In the genomic region with DNA sequence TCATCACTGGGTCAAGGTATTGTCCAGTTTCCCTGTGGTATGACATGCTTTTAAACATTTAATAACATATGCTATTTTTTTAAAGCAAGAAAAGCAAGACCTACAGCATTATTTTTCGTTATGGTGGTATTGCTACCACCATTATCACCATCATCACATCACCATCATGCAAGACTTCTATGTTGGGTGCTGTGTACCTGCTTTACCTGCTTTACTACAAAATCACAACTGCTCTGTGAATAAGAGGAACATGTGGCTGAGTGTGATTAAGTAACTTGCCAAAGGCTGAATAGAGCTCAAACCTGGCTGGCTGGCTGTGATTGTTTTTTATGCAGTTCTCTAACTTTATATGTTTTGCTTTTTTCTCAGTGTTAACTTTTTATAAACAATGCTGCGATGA, we compare ENCODE assay signal across 24 cellular contexts.
DNase-seq lines count a peak whose midpoint lies in the region; ATAC-seq, FAIRE-seq and TF ChIP-seq lines count a peak whose summit lies in the region.
"Had no signal": no experiment of that assay in that cellular context is flagged by ENCODE, and none has a peak within 500 bp of the region (broad histone marks: within the 10 kb centered on the region; RNA-seq: fewer than 3 reads in every experiment).

No MANE protein-coding gene starts in this region.

- BruUV-seq in PC-9 (replicated peaks; lab: Mats Ljungman, UMichigan) = no TSS peak

- CTCF ChIA-PET in PC-9 (lab: Charles Lee) = no interaction called here

- H3K9me3 ChIP-seq in PC-9 (ENCODE audit: insufficient read depth, low read depth) = no peaks in the 10 kb centered on the region
- H3K9me3 ChIP-seq: BE2C, BLaER1 had no signal

- no peaks in the 10 kb centered on the region for H4K20me1 ChIP-seq in PC-9 (ENCODE audit: insufficient read depth)

- no peak overlapping the region for H2AFZ ChIP-seq in PC-9

- no peaks in the 10 kb centered on the region for H3F3A ChIP-seq in PC-9 (ENCODE audit: insufficient read depth, low read depth)

- H3K27ac ChIP-seq in PC-9 = no peak overlapping the region
- H3K27ac ChIP-seq: BLaER1 had no signal

- peak; percentile 73 for DNase-seq in epithelial cell of esophagus (ENCODE audit: low read depth)
- no peak for DNase-seq in urothelium cell line (ENCODE audit: low spot score)
- DNase-seq in PC-9 = no peak
- DNase-seq: 8988T; ACHN; BE2C; C1 segment of cervical spinal cord; CD4-positive, CD25-positive, alpha-beta regulatory T cell; CD8-positive, alpha-beta memory T cell; COR-L47; DMS 273 treated with DMSO at 0.1 percent for 48 hours; DMS153; DMS53; DMS79; DND-41; EL; GDM1 had no signal

- ATAC-seq in esophagus mucosa = peak; percentile 74
- ATAC-seq in HG02884 (IDR thresholded peaks at IDR 0.05; ENCODE audit: unreplicated experiment) = no peak
- ATAC-seq: GM12878 had no signal

- H3K36me3 ChIP-seq in PC-9 (ENCODE audit: low read depth) = no peaks in the 10 kb centered on the region
- H3K36me3 ChIP-seq: BE2C, BLaER1 had no signal

- H3K4me1 ChIP-seq in PC-9 (replicated peaks; ENCODE audit: insufficient read depth) = no peaks in the 10 kb centered on the region
- H3K4me1 ChIP-seq: BE2C had no signal

- POLR2A ChIA-PET in PC-9 (lab: Charles Lee; ENCODE audit: unreplicated experiment) = no interaction called here

- intact Hi-C loops in PC-9 (cut with micrococcal nuclease; ENCODE audit: unreplicated experiment) = loop anchor here (10.0 kb wide), 1 partner anchor 655 kb away; a partner anchor contains a TSS

- FAIRE-seq in urothelium cell line (lab: Jason Lieb, UNC) = peak; percentile 13
- FAIRE-seq: A204.1, GM12878, GM12892, GM18507 had no signal

- H3K4me3 ChIP-seq in epithelial cell of esophagus (ENCODE audit: low read length) (no peak overlapping the region), PC-9 (no peak overlapping the region)
- H3K4me3 ChIP-seq: BLaER1, GM12878 had no signal

- no peaks in the 10 kb centered on the region for H3K79me2 ChIP-seq in PC-9 (ENCODE audit: low read depth)

- no peaks in the 10 kb centered on the region for H3K27me3 ChIP-seq in PC-9 (ENCODE audit: insufficient read depth, low read depth)
- H3K27me3 ChIP-seq: BE2C, BLaER1 had no signal

- no peaks in the 10 kb centered on the region for H3K9me2 ChIP-seq in PC-9 (ENCODE audit: insufficient read depth)

- no peak overlapping the region for H3K4me2 ChIP-seq in PC-9
- H3K4me2 ChIP-seq: BLaER1 had no signal

- TF ChIP-seq CTCF in epithelial cell of esophagus (IDR thresholded peaks at IDR 0.05; ENCODE audit: insufficient read depth, low read depth, low read length, missing control alignments) = no peak
- no peak for TF ChIP-seq CTCF in PC-9 (conservative IDR thresholded peaks at IDR 0.05)
